33 cellular contexts compared by ENCODE assay signal in the genomic region with DNA sequence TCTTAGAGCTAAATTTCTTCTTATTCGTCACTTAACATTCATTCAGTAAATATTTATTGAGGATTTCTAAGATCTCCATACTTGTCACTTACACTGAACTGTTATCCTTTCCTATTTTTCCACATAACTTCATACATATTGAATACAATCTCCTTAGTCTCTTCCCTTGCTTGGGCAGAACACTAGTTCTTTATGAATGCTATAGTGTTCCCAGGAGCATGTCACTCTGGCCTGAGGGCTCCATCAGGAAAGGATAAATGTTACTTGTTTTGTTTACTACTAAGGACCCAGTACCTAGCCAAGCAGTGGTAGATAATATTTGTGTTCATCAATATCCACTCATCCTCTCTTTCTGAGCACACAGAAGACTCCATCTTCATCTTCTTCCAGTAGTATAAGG.
"Had no signal": no experiment of that assay in that cellular context is flagged by ENCODE, and none has a peak within 500 bp of the region (broad histone marks: within the 10 kb centered on the region; RNA-seq: fewer than 3 reads in every experiment).

No MANE protein-coding gene starts in this region.

- H3K27me3 Mint-ChIP-seq: activated B cell treated with CpG ODN at 0.5 μM for 24 hours; activated CD4-positive, alpha-beta memory T cell treated with anti-CD3 and anti-CD28 coated beads for 36 hours; activated CD8-positive, alpha-beta T cell treated with anti-CD3 and anti-CD28 coated beads for 36 hours; activated naive CD8-positive, alpha-beta T cell treated with anti-CD3 and anti-CD28 coated beads for 36 hours; activated T-helper 17 cell treated with anti-CD3 and anti-CD28 coated beads, Interleukin-2, amount 50 U/mL, for 72 hours; brain; central memory CD8-positive, alpha-beta T cell had no signal

- DNase-seq: activated B cell treated with CpG ODN at 0.5 μM for 24 hours; activated CD4-positive, alpha-beta memory T cell treated with anti-CD3 and anti-CD28 coated beads for 36 hours; activated CD4-positive, alpha-beta T cell treated with anti-CD3 and anti-CD28 coated beads for 4 hours; activated CD4-positive, alpha-beta T cell treated with anti-CD3 and anti-CD28 coated beads, Interleukin-2, amount 10 ng/mL, durations not matched to agents 24 days and 14 days; activated CD4-positive, alpha-beta T cell treated with anti-CD3 and anti-CD28 coated beads, Interleukin-2, amount 50 U/mL, for 1 hour; activated CD4-positive, alpha-beta T cell treated with anti-CD3 and anti-CD28 coated beads, Interleukin-2, amount 50 U/mL, for 4 hours; activated CD4-positive, CD25-positive, alpha-beta regulatory T cell treated with anti-CD3 and anti-CD28 coated beads, Interleukin-2, amount 50 U/mL, for 72 hours; activated CD8-positive, alpha-beta memory T cell treated with anti-CD3 and anti-CD28 coated beads, Interleukin-2, amount 50 U/mL, for 4 hours; activated CD8-positive, alpha-beta T cell treated with anti-CD3 and anti-CD28 coated beads for 36 hours; activated effector memory CD4-positive, alpha-beta T cell treated with anti-CD3 and anti-CD28 coated beads, Interleukin-2, amount 50 U/mL, for 16 hours; activated gamma-delta T cell treated with Interleukin-2 at 50 U/mL for 16 hours; activated naive CD4-positive, alpha-beta T cell; activated naive CD4-positive, alpha-beta T cell treated with anti-CD3 and anti-CD28 coated beads for 36 hours; activated naive CD4-positive, alpha-beta T cell treated with anti-CD3 and anti-CD28 coated beads, Interleukin-2, amount 50 U/mL, for 16 hours; activated naive CD8-positive, alpha-beta T cell treated with anti-CD3 and anti-CD28 coated beads for 36 hours; activated T-cell treated with anti-CD3 and anti-CD28 coated beads for 4 hours; activated T-cell treated with anti-CD3 and anti-CD28 coated beads, Interleukin-2, amount 50 U/mL, for 1 hour; activated T-cell treated with anti-CD3 and anti-CD28 coated beads, Interleukin-2, amount 50 U/mL, for 4 hours; activated T-cell treated with anti-CD3 and anti-CD28 coated beads, Interleukin-2, amount 50 U/mL, for 72 hours; amygdala; anterior cingulate cortex; caudate nucleus; cerebellar nuclear complex; T-helper 1 cell; T-helper 2 cell; T-helper 9 cell had no signal

- H3K4me3 Mint-ChIP-seq: activated B cell treated with CpG ODN at 0.5 μM for 24 hours; activated CD4-positive, alpha-beta memory T cell treated with anti-CD3 and anti-CD28 coated beads for 36 hours; activated CD4-positive, alpha-beta T cell treated with anti-CD3 and anti-CD28 coated beads, Interleukin-2, amount 10 ng/mL, durations not matched to agents 24 days and 14 days; activated CD8-positive, alpha-beta T cell treated with anti-CD3 and anti-CD28 coated beads for 36 hours; activated naive CD4-positive, alpha-beta T cell treated with anti-CD3 and anti-CD28 coated beads for 36 hours; activated naive CD8-positive, alpha-beta T cell treated with anti-CD3 and anti-CD28 coated beads for 36 hours; activated T-cell treated with anti-CD3 and anti-CD28 coated beads, Interleukin-2, amount 50 U/mL, for 4 hours; activated T-cell treated with anti-CD3 and anti-CD28 coated beads, Interleukin-2, amount 50 U/mL, for 72 hours; activated T-helper 1 cell treated with anti-CD3 and anti-CD28 coated beads, Interleukin-12 subunit alpha, Interleukin-12 subunit beta, Interleukin-2, Interleukin-4 antibody, amounts not matched to agents 30 ng/mL and 10 ng/mL and 1 ng/mL, durations not matched to agents 14 hours and 24 hours and 36 hours; activated T-helper 17 cell treated with anti-CD3 and anti-CD28 coated beads, Interleukin-2, amount 50 U/mL, for 72 hours; brain; central memory CD8-positive, alpha-beta T cell; T-helper 1 cell treated with Interleukin-12 subunit alpha and Interleukin-12 subunit beta and Interleukin-4 antibody, amounts not matched to agents 30 μg/mL and 1 μg/mL, for 36 hours; T-helper 2 cell treated with Interferon-gamma antibody and Interleukin-4, amounts not matched to agents 5 μg/mL and 100 μg/mL, for 36 hours had no signal

- H3K36me3 Mint-ChIP-seq: activated CD4-positive, alpha-beta memory T cell treated with anti-CD3 and anti-CD28 coated beads for 36 hours; activated naive CD4-positive, alpha-beta T cell treated with anti-CD3 and anti-CD28 coated beads, Interleukin-2, amount 50 U/mL, for 72 hours; activated naive CD8-positive, alpha-beta T cell treated with anti-CD3 and anti-CD28 coated beads for 36 hours; brain had no signal

- H3K9me3 Mint-ChIP-seq: activated B cell treated with CpG ODN at 0.5 μM for 24 hours; activated CD4-positive, alpha-beta memory T cell treated with anti-CD3 and anti-CD28 coated beads for 36 hours; activated CD4-positive, alpha-beta T cell treated with anti-CD3 and anti-CD28 coated beads, Interleukin-2, amount 10 ng/mL, durations not matched to agents 24 days and 14 days; activated CD8-positive, alpha-beta T cell treated with anti-CD3 and anti-CD28 coated beads for 36 hours; activated naive CD4-positive, alpha-beta T cell treated with anti-CD3 and anti-CD28 coated beads for 36 hours; activated naive CD4-positive, alpha-beta T cell treated with anti-CD3 and anti-CD28 coated beads, Interleukin-2, amount 50 U/mL, for 72 hours; activated naive CD8-positive, alpha-beta T cell treated with anti-CD3 and anti-CD28 coated beads for 36 hours; activated T-cell treated with anti-CD3 and anti-CD28 coated beads, Interleukin-2, amount 50 U/mL, for 4 hours; activated T-cell treated with anti-CD3 and anti-CD28 coated beads, Interleukin-2, amount 50 U/mL, for 72 hours; activated T-helper 1 cell treated with anti-CD3 and anti-CD28 coated beads, Interleukin-12 subunit alpha, Interleukin-12 subunit beta, Interleukin-2, Interleukin-4 antibody, amounts not matched to agents 30 ng/mL and 10 ng/mL and 1 ng/mL, durations not matched to agents 14 hours and 24 hours and 36 hours; activated T-helper 17 cell treated with anti-CD3 and anti-CD28 coated beads, Interleukin-2, amount 50 U/mL, for 72 hours; central memory CD8-positive, alpha-beta T cell; T-helper 1 cell treated with Interleukin-12 subunit alpha and Interleukin-12 subunit beta and Interleukin-4 antibody, amounts not matched to agents 30 μg/mL and 1 μg/mL, for 36 hours; T-helper 2 cell treated with Interferon-gamma antibody and Interleukin-4, amounts not matched to agents 5 μg/mL and 100 μg/mL, for 36 hours had no signal

- H3K4me1 Mint-ChIP-seq: activated B cell treated with CpG ODN at 0.5 μM for 24 hours; activated CD4-positive, alpha-beta T cell treated with anti-CD3 and anti-CD28 coated beads, Interleukin-2, amount 10 ng/mL, durations not matched to agents 24 days and 14 days; activated naive CD8-positive, alpha-beta T cell treated with anti-CD3 and anti-CD28 coated beads for 36 hours; activated T-helper 17 cell treated with anti-CD3 and anti-CD28 coated beads, Interleukin-2, amount 50 U/mL, for 72 hours; brain; central memory CD8-positive, alpha-beta T cell had no signal

- H3K27ac Mint-ChIP-seq: activated B cell treated with CpG ODN at 0.5 μM for 24 hours; activated CD4-positive, alpha-beta memory T cell treated with anti-CD3 and anti-CD28 coated beads for 36 hours; activated CD4-positive, alpha-beta T cell treated with anti-CD3 and anti-CD28 coated beads, Interleukin-2, amount 10 ng/mL, durations not matched to agents 24 days and 14 days; activated CD8-positive, alpha-beta T cell treated with anti-CD3 and anti-CD28 coated beads for 36 hours; activated naive CD4-positive, alpha-beta T cell treated with anti-CD3 and anti-CD28 coated beads for 36 hours; activated naive CD4-positive, alpha-beta T cell treated with anti-CD3 and anti-CD28 coated beads, Interleukin-2, amount 50 U/mL, for 72 hours; activated naive CD8-positive, alpha-beta T cell treated with anti-CD3 and anti-CD28 coated beads for 36 hours; activated T-cell treated with anti-CD3 and anti-CD28 coated beads, Interleukin-2, amount 50 U/mL, for 72 hours; activated T-helper 1 cell treated with anti-CD3 and anti-CD28 coated beads, Interleukin-12 subunit alpha, Interleukin-12 subunit beta, Interleukin-2, Interleukin-4 antibody, amounts not matched to agents 30 ng/mL and 10 ng/mL and 1 ng/mL, durations not matched to agents 14 hours and 24 hours and 36 hours; activated T-helper 17 cell treated with anti-CD3 and anti-CD28 coated beads, Interleukin-2, amount 50 U/mL, for 72 hours; brain; T-helper 1 cell treated with Interleukin-12 subunit alpha and Interleukin-12 subunit beta and Interleukin-4 antibody, amounts not matched to agents 30 μg/mL and 1 μg/mL, for 36 hours; T-helper 2 cell treated with Interferon-gamma antibody and Interleukin-4, amounts not matched to agents 5 μg/mL and 100 μg/mL, for 36 hours had no signal
